8 cellular contexts compared by ENCODE assay signal in the genomic region with DNA sequence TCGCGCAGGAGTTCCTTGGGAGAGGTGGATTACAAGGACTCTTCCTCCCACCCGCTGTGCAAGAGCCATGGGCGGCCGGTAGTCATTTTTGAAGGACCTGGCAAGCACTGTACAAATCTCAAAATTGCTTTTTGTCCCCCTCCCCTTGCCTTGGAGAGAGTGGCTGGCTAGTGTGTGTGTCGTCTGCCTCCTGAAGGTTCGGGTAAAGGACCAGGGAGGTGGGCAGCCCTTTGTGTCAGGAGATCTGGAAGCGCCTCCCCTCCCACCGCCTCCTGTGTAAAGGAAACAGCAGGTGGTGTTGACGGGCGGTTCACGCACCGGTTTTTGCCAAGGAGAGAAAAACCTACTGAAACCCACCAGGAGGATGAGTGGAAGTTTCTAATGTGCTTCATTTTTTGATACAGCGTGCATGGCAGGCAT. TPM values are rescaled to one million over a fixed set of nuclear protein-coding genes. Genes with fewer than 3 reads are reported as not detected.
DNase-seq lines count a peak whose midpoint lies in the region; ATAC-seq, FAIRE-seq and TF ChIP-seq lines count a peak whose summit lies in the region.

No MANE protein-coding gene starts in this region.

- DNase-seq in T-helper 1 cell = no peak
- no peak for DNase-seq in epithelial cell of esophagus (ENCODE audit: low read depth)
- DNase-seq in progenitor cell of endocrine pancreas (ENCODE audit: low spot score, unreplicated experiment) = no peak
- DNase-seq in RCC 7860 (ENCODE audit: low spot score) = no peak

- no peaks in the 10 kb centered on the region for H3K9me2 ChIP-seq in OCI-LY1 (ENCODE audit: low read depth, low read length)

- no peaks in the 10 kb centered on the region for H3K9me3 Mint-ChIP-seq in T-helper 1 cell treated with Interleukin-12 subunit alpha and Interleukin-12 subunit beta and Interleukin-4 antibody, amounts not matched to agents 30 μg/mL and 1 μg/mL, for 36 hours
- no peaks in the 10 kb centered on the region for H3K9me3 Mint-ChIP-seq in progenitor cell of endocrine pancreas (ENCODE audit: low read depth)

- peak overlapping the region; percentile 82 for H3K4me2 ChIP-seq in OCI-LY1 (ENCODE audit: low read length)

- H3K4me1 ChIP-seq in OCI-LY1 (ENCODE audit: insufficient read depth, low read length, severe bottlenecking) = peaks cover 41% of the 10 kb centered on the region

- no peaks in the 10 kb centered on the region for H3K9me3 ChIP-seq in OCI-LY1 (ENCODE audit: low read length)

- no peaks in the 10 kb centered on the region for H4K20me1 ChIP-seq in OCI-LY1 (ENCODE audit: insufficient read depth, low read length)

- H3K79me2 ChIP-seq in OCI-LY1 (ENCODE audit: insufficient read depth, low read length) = peaks cover 6% of the 10 kb centered on the region; the same call in 1 of the 2 replicates

- H3K27ac Mint-ChIP-seq in T-helper 1 cell treated with Interleukin-12 subunit alpha and Interleukin-12 subunit beta and Interleukin-4 antibody, amounts not matched to agents 30 μg/mL and 1 μg/mL, for 36 hours = no peak overlapping the region
- peak overlapping the region; percentile 98 for H3K27ac Mint-ChIP-seq in progenitor cell of endocrine pancreas

- peak overlapping the region; percentile 76; the same call in 1 of the 2 replicates for H3K9ac ChIP-seq in OCI-LY1 (ENCODE audit: low read length)

- H3K4me1 Mint-ChIP-seq in T-helper 1 cell treated with Interleukin-12 subunit alpha and Interleukin-12 subunit beta and Interleukin-4 antibody, amounts not matched to agents 30 μg/mL and 1 μg/mL, for 36 hours (ENCODE audit: low read depth) = peaks cover 21% of the 10 kb centered on the region
- peaks cover 22% of the 10 kb centered on the region for H3K4me1 Mint-ChIP-seq in progenitor cell of endocrine pancreas (ENCODE audit: low read depth)

- H2AFZ ChIP-seq in OCI-LY1 (ENCODE audit: low read length) = no peak overlapping the region

- H3K27ac ChIP-seq in OCI-LY1 (ENCODE audit: low read depth, low read length, poor library complexity, severe bottlenecking) = peak overlapping the region; percentile 14

- H3F3A ChIP-seq in OCI-LY1 (ENCODE audit: insufficient read depth, low read length) = no peaks in the 10 kb centered on the region

- peaks cover 12% of the 10 kb centered on the region; the same call in 1 of the 2 replicates for H3K27me3 ChIP-seq in OCI-LY1 (ENCODE audit: insufficient read depth, low read length)

- peak overlapping the region; percentile 91 for H3K4me3 Mint-ChIP-seq in T-helper 1 cell treated with Interleukin-12 subunit alpha and Interleukin-12 subunit beta and Interleukin-4 antibody, amounts not matched to agents 30 μg/mL and 1 μg/mL, for 36 hours
- peak overlapping the region; percentile 97 for H3K4me3 Mint-ChIP-seq in progenitor cell of endocrine pancreas (ENCODE audit: low read depth)

- no peaks in the 10 kb centered on the region; the same call in 1 of the 2 replicates for H3K36me3 ChIP-seq in OCI-LY1 (ENCODE audit: insufficient read depth, low read length)

- peaks cover 2% of the 10 kb centered on the region for H3K36me3 Mint-ChIP-seq in T-helper 1 cell treated with Interleukin-12 subunit alpha and Interleukin-12 subunit beta and Interleukin-4 antibody, amounts not matched to agents 30 μg/mL and 1 μg/mL, for 36 hours (ENCODE audit: low read depth)
- H3K36me3 Mint-ChIP-seq in progenitor cell of endocrine pancreas (ENCODE audit: insufficient read depth) = no peaks in the 10 kb centered on the region

- no peaks in the 10 kb centered on the region for H3K27me3 Mint-ChIP-seq in T-helper 1 cell treated with Interleukin-12 subunit alpha and Interleukin-12 subunit beta and Interleukin-4 antibody, amounts not matched to agents 30 μg/mL and 1 μg/mL, for 36 hours (ENCODE audit: low read depth)
- peaks cover 3% of the 10 kb centered on the region for H3K27me3 Mint-ChIP-seq in progenitor cell of endocrine pancreas

- ATAC-seq in GM18868 (IDR thresholded peaks at IDR 0.05; ENCODE audit: unreplicated experiment) (no peak), GM21390 (IDR thresholded peaks at IDR 0.05; ENCODE audit: unreplicated experiment) (no peak)

- H3K4me3 ChIP-seq in OCI-LY1 (ENCODE audit: low read depth, low read length, poor library complexity, severe bottlenecking) (peak overlapping the region; percentile 82), epithelial cell of esophagus (ENCODE audit: low read length) (peak overlapping the region; percentile 85)

- FAIRE-seq in RCC 7860 (lab: Jason Lieb, UNC) = no peak

- no peak for TF ChIP-seq CTCF in OCI-LY1 (IDR thresholded peaks at IDR 0.05; ENCODE audit: low read length)
- no peak for TF ChIP-seq CTCF in epithelial cell of esophagus (IDR thresholded peaks at IDR 0.05; ENCODE audit: insufficient read depth, low read depth, low read length, missing control alignments)
- TF ChIP-seq CTCF in progenitor cell of endocrine pancreas (IDR thresholded peaks at IDR 0.05; ENCODE audit: unreplicated experiment) = no peak

RNA-seq across cellular contexts. Expression of a gene that starts 1.2 kb away (rescaled TPM):
- total RNA-seq in progenitor cell of endocrine pancreas = 85.1 and 89.2 TPM in 2 replicates

RNA-seq across cellular contexts. Expression of a gene that starts 51.2 kb away (rescaled TPM):
- total RNA-seq in progenitor cell of endocrine pancreas = 54.4 and 54.9 TPM in 2 replicates
